ENCODE assay signal across 8 cellular contexts in the genomic region with DNA sequence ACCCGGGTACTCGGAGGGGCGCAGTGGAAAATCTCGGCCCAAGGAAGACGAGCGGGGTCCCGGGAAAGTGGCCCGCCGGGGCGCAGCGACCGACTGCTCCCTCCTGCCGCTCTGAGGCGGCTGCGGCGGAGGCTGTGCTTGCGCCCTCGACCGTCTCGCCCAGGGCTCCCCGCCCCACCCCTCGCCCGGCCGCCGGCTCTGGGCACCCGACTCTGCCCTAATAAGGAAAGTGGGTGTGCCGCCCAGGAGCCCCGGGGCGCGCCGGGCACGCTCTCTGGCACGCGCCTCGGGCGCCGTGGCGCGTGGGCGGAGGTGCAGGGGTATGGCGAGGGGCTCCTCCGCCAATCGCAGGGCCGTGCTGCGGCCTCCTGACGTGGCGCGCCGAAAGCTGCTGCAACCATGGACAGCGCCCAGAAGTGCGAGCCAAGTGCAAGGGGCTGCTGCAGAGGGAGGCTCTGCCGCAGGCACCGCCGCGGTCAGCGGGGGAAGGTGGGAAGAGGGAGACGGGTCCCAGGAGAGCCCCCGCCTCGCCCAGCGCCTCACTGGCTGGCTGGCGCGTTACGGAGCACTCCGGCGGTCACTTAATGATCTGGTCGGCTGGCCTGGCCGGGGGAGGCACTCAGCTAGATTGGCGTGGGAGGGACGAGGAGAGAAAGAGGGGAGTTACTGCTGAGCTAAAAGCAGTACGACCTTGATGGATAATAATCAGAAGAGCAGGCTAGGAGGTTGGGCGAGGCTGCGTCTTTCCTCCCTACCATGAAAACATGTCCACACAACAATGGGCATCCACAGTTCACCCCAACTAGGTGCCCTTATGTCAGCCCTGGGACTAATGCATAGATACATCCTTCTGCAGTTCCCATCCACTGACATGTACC. TPM values are rescaled to one million over a fixed set of nuclear protein-coding genes. Genes with fewer than 3 reads are reported as not detected.
DNase-seq lines count a peak whose midpoint lies in the region; ATAC-seq and TF ChIP-seq lines count a peak whose summit lies in the region.

A gene with protein sequence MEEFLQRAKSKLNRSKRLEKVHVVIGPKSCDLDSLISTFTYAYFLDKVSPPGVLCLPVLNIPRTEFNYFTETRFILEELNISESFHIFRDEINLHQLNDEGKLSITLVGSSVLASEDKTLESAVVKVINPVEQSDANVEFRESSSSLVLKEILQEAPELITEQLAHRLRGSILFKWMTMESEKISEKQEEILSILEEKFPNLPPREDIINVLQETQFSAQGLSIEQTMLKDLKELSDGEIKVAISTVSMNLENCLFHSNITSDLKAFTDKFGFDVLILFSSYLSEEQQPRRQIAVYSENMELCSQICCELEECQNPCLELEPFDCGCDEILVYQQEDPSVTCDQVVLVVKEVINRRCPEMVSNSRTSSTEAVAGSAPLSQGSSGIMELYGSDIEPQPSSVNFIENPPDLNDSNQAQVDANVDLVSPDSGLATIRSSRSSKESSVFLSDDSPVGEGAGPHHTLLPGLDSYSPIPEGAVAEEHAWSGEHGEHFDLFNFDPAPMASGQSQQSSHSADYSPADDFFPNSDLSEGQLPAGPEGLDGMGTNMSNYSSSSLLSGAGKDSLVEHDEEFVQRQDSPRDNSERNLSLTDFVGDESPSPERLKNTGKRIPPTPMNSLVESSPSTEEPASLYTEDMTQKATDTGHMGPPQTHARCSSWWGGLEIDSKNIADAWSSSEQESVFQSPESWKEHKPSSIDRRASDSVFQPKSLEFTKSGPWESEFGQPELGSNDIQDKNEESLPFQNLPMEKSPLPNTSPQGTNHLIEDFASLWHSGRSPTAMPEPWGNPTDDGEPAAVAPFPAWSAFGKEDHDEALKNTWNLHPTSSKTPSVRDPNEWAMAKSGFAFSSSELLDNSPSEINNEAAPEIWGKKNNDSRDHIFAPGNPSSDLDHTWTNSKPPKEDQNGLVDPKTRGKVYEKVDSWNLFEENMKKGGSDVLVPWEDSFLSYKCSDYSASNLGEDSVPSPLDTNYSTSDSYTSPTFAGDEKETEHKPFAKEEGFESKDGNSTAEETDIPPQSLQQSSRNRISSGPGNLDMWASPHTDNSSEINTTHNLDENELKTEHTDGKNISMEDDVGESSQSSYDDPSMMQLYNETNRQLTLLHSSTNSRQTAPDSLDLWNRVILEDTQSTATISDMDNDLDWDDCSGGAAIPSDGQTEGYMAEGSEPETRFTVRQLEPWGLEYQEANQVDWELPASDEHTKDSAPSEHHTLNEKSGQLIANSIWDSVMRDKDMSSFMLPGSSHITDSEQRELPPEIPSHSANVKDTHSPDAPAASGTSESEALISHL (N-terminal part only) (minus strand): TSS at position 131 of the 878 bp plus-strand sequence. CDS start 151 bp downstream, outside the sequence.

- 1% methylated on average over 72 of the region's 72 CpGs for WGBS in HUES64

- peak within 1 kb of the TSS; percentile 63 for H3K9ac ChIP-seq in HUES64 (ENCODE audit: low read depth, low read length)

- no peak for TF ChIP-seq CTCF in lower lobe of right lung (IDR thresholded peaks at IDR 0.05)

- peak within 1 kb of the TSS; percentile 45; the same call in 1 of the 2 replicates for H3K27ac ChIP-seq in HUES64 (ENCODE audit: low read depth, low read length)
- H3K27ac ChIP-seq in lower lobe of right lung: no peak within 1 kb of the TSS

- DNase-seq in GM04504 (ENCODE audit: low read depth): peak; percentile 11
- DNase-seq in SHP77 treated with DMSO at 0.1 percent for 48 hours (lab: John Stamatoyannopoulos, UW): peak; percentile 40
- DNase-seq in lower lobe of right lung: peak; percentile 76
- DNase-seq in stromal cell of bone marrow (ENCODE audit: low read depth): peak; percentile 78
- DNase-seq in effector CD8-positive, alpha-beta T cell (lab: John Stamatoyannopoulos, UW): no peak
- DNase-seq in activated gamma-delta T cell treated with Interleukin-2 at 50 U/mL for 16 hours: no peak

- H3K36me3 ChIP-seq in HUES64 (ENCODE audit: insufficient read depth, low read length): no peaks in the 10 kb centered on the region
- no peaks in the 10 kb centered on the region for H3K36me3 ChIP-seq in lower lobe of right lung

- H3K9me3 ChIP-seq in HUES64 (ENCODE audit: insufficient read depth, low read depth, low read length) (no peaks in the 10 kb centered on the region), lower lobe of right lung (no peaks in the 10 kb centered on the region)

- intact Hi-C loops in lower lobe of right lung (cut with DNase I): no loop called here

- in situ Hi-C loops in endometrial microvascular endothelial cells (cut with HindIII; ENCODE audit: inconsistent ontology term, low pct_unique_long_range_greater_than_20kb, low sequenced_read_pairs): no loop called here

- H3K4me1 ChIP-seq in HUES64 (ENCODE audit: insufficient read depth, low read length): peaks cover 7% of the 10 kb centered on the region; the same call in 1 of the 2 replicates
- H3K4me1 ChIP-seq in lower lobe of right lung: peaks cover 14% of the 10 kb centered on the region

- H3K4me3 ChIP-seq in HUES64 (ENCODE audit: low read length) (peak within 1 kb of the TSS; percentile 70), lower lobe of right lung (peak within 1 kb of the TSS; percentile 49)

- peak; percentile 94 to 97 for ATAC-seq in lower lobe of right lung

- H3K27me3 ChIP-seq in HUES64 (ENCODE audit: insufficient read depth, low read length) (peaks cover 55% of the 10 kb centered on the region), lower lobe of right lung (ENCODE audit: low read depth) (peaks cover 19% of the 10 kb centered on the region)

RNA-seq across cellular contexts. Expression of the gene that starts here (rescaled TPM):
- polyA plus RNA-seq in HUES64 (2013, experiment 1 of 2): 8.7 TPM
- 7.0 TPM for polyA plus RNA-seq in HUES64 (2013, experiment 2 of 2)
- total RNA-seq in endometrial microvascular endothelial cells (ENCODE audit: inconsistent ontology term) (10.8 TPM), lower lobe of right lung (13.6 TPM)

Comparison
In these comparisons a context has a peak if more than half of its experiments do, and no peak if none do; other contexts are left out.
1. DNase-seq: peak in GM04504 (single experiment), SHP77 treated with DMSO at 0.1 percent for 48 hours (single experiment), lower lobe of right lung (single experiment) and stromal cell of bone marrow (single experiment); none in effector CD8-positive, alpha-beta T cell (single experiment) and activated gamma-delta T cell treated with Interleukin-2 at 50 U/mL for 16 hours (single experiment).